21 cellular contexts compared by ENCODE assay signal in the genomic region with DNA sequence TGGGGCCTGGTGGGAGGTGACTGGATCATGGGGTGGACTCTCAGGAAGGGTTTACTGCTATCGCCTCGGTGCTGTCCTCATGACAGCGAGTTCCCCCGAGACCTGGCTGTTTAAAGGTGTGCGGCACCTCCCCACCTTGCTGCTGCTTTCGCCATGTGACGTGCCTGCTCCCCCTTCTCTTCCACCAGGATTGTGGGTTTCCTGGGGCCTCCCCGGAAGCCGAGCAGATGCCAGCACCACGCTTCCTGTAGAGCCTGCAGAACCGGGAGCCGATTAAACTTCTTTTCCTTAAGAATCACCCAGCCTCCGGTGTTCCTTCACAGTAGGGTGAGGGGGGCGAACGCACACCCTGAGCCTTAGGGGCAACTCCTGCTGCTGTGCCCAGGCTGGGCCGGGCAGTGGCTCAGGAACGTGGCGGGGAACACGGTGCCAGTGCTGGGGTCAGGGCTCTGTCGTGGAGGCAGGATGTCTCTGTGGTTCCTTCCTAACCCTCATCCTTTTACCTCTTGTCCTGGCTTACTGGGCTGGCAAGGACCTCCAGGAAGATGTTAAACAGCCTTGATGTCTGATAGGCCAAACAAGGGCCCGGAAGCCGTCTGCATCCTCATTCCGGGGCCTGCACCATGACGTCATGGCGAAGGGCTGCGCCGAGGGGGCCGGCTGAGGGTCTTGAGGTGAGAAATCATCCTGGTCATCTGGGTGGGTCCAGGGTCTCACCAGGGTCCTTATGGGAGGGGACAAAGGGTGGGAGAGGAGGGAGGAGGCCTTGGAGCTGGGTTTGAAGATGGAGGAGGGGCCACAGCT. TPM values are rescaled to one million over a fixed set of nuclear protein-coding genes. Genes with fewer than 3 reads are reported as not detected.
DNase-seq lines count a peak whose midpoint lies in the region; ATAC-seq and TF ChIP-seq lines count a peak whose summit lies in the region.
"Had no signal": no experiment of that assay in that cellular context is flagged by ENCODE, and none has a peak within 500 bp of the region (broad histone marks: within the 10 kb centered on the region; RNA-seq: fewer than 3 reads in every experiment).

No MANE protein-coding gene starts in this region.

- peaks cover 19% of the 10 kb centered on the region for H3K4me1 Mint-ChIP-seq in activated CD4-positive, alpha-beta memory T cell treated with anti-CD3 and anti-CD28 coated beads, Interleukin-2, amount 10 ng/mL, durations not matched to agents 7 days and 5 days

- no peak for ATAC-seq in left ventricle myocardium superior
- ATAC-seq in upper lobe of right lung: peak; percentile 5
- no peak for ATAC-seq in HG02588 (IDR thresholded peaks at IDR 0.05; ENCODE audit: unreplicated experiment)
- no peak for ATAC-seq in HG03439 (IDR thresholded peaks at IDR 0.05; ENCODE audit: unreplicated experiment)
- no peak for ATAC-seq in GM19351 (IDR thresholded peaks at IDR 0.05; ENCODE audit: unreplicated experiment)
- ATAC-seq: HCT116; stimulated activated naive B cell treated with anti-CD40 and anti-IgM and Interleukin-4, amounts not matched to agents 10 μg/mL and 1 μg/mL and 100 μg/mL, for 72 hours had no signal

- H3K27ac Mint-ChIP-seq in activated CD4-positive, alpha-beta memory T cell treated with anti-CD3 and anti-CD28 coated beads, Interleukin-2, amount 10 ng/mL, durations not matched to agents 7 days and 5 days: no peak overlapping the region

- CTCF ChIA-PET in activated CD4-positive, alpha-beta memory T cell treated with anti-CD3 and anti-CD28 coated beads, Interleukin-2, amount 10 ng/mL, durations not matched to agents 7 days and 5 days (lab: Charles Lee): no interaction called here

- intact Hi-C loops in cardiac septum (cut with DNase I) (no loop called here), left ventricle myocardium superior (cut with micrococcal nuclease) (no loop called here), upper lobe of right lung (cut with DNase I) (no loop called here)

- peak; percentile 36 for DNase-seq in cardiac septum (ENCODE audit: low spot score)
- DNase-seq in left ventricle myocardium superior: no peak
- DNase-seq in activated CD4-positive, alpha-beta memory T cell treated with anti-CD3 and anti-CD28 coated beads, Interleukin-2, amount 10 ng/mL, durations not matched to agents 7 days and 5 days: peak; percentile 15
- peak; percentile 38 for DNase-seq in islet precursor cell
- DNase-seq in upper lobe of right lung: no peak
- DNase-seq: Calu3; erythroblast; GDM1; IMR-90; NCI-H1048; NCI-H2171 treated with DMSO at 0.1 percent for 48 hours; small intestine; stimulated activated naive B cell treated with anti-CD40 and anti-IgM and Interleukin-4, amounts not matched to agents 10 μg/mL and 1 μg/mL and 100 μg/mL, for 72 hours; uterus had no signal

- H3K4me3 Mint-ChIP-seq in activated CD4-positive, alpha-beta memory T cell treated with anti-CD3 and anti-CD28 coated beads, Interleukin-2, amount 10 ng/mL, durations not matched to agents 7 days and 5 days: no peak overlapping the region

- peaks cover 9% of the 10 kb centered on the region for H3K27me3 Mint-ChIP-seq in activated CD4-positive, alpha-beta memory T cell treated with anti-CD3 and anti-CD28 coated beads, Interleukin-2, amount 10 ng/mL, durations not matched to agents 7 days and 5 days

- no peak for TF ChIP-seq CTCF in upper lobe of right lung (IDR thresholded peaks at IDR 0.05)

- H3K4me3 ChIP-seq in upper lobe of right lung: no peak overlapping the region
- H3K4me3 ChIP-seq: uterus had no signal

- H3K36me3 ChIP-seq in upper lobe of right lung: no peaks in the 10 kb centered on the region
- H3K36me3 ChIP-seq: uterus had no signal

- POLR2A ChIA-PET in activated CD4-positive, alpha-beta memory T cell treated with anti-CD3 and anti-CD28 coated beads, Interleukin-2, amount 10 ng/mL, durations not matched to agents 7 days and 5 days (lab: Charles Lee): no interaction called here

- H3K27me3 ChIP-seq in upper lobe of right lung: peaks cover 5% of the 10 kb centered on the region
- H3K27me3 ChIP-seq: uterus had no signal

- peaks cover 21% of the 10 kb centered on the region for H3K9me3 Mint-ChIP-seq in activated CD4-positive, alpha-beta memory T cell treated with anti-CD3 and anti-CD28 coated beads, Interleukin-2, amount 10 ng/mL, durations not matched to agents 7 days and 5 days

- no peak overlapping the region for H3K27ac ChIP-seq in upper lobe of right lung
- H3K27ac ChIP-seq: uterus had no signal

- H3K4me1 ChIP-seq in upper lobe of right lung: no peaks in the 10 kb centered on the region
- H3K4me1 ChIP-seq: uterus had no signal

- H3K9me3 ChIP-seq in upper lobe of right lung: no peaks in the 10 kb centered on the region
- H3K9me3 ChIP-seq: uterus had no signal

- H3K36me3 Mint-ChIP-seq in activated CD4-positive, alpha-beta memory T cell treated with anti-CD3 and anti-CD28 coated beads, Interleukin-2, amount 10 ng/mL, durations not matched to agents 7 days and 5 days (ENCODE audit: low read depth): peaks cover 10% of the 10 kb centered on the region

RNA-seq across cellular contexts. Expression of a gene that starts 12.7 kb away (rescaled TPM):
- total RNA-seq in cardiac septum (not detected), left ventricle myocardium superior (0.52 TPM), upper lobe of right lung (0.23 TPM)
- total RNA-seq in activated CD4-positive, alpha-beta memory T cell treated with anti-CD3 and anti-CD28 coated beads, Interleukin-2, amount 10 ng/mL, durations not matched to agents 7 days and 5 days: under 1 TPM; 0.38 to 0.43 TPM
- total RNA-seq: IMR-90, osteoblast, RPMI7951 had no signal

RNA-seq across cellular contexts. Expression of a gene that starts 37.0 kb away (rescaled TPM):
- 2.0 TPM for total RNA-seq in cardiac septum
- 1.4 TPM for total RNA-seq in left ventricle myocardium superior
- 10 to 100 TPM; 17.2 to 17.9 TPM for total RNA-seq in activated CD4-positive, alpha-beta memory T cell treated with anti-CD3 and anti-CD28 coated beads, Interleukin-2, amount 10 ng/mL, durations not matched to agents 7 days and 5 days
- 1.8 TPM for total RNA-seq in upper lobe of right lung
- total RNA-seq: Calu3, IMR-90, osteoblast, RPMI7951 had no signal

RNA-seq across cellular contexts. Expression of a gene that starts 45.0 kb away (rescaled TPM):
- not detected for total RNA-seq in cardiac septum
- not detected for total RNA-seq in left ventricle myocardium superior
- under 1 TPM; 0.23 to 0.58 TPM for total RNA-seq in activated CD4-positive, alpha-beta memory T cell treated with anti-CD3 and anti-CD28 coated beads, Interleukin-2, amount 10 ng/mL, durations not matched to agents 7 days and 5 days
- not detected for total RNA-seq in upper lobe of right lung
- total RNA-seq: Calu3; IMR-90; RPMI7951; T-helper 1 cell treated with Interleukin-12 subunit alpha and Interleukin-12 subunit beta and Interleukin-4 antibody, amounts not matched to agents 30 ng/mL and 1 ng/mL, for 36 hours had no signal

RNA-seq across cellular contexts. Expression of a gene that starts 47.9 kb away (rescaled TPM):
- total RNA-seq in cardiac septum (0.08 TPM), left ventricle myocardium superior (not detected), upper lobe of right lung (not detected)
- total RNA-seq in activated CD4-positive, alpha-beta memory T cell treated with anti-CD3 and anti-CD28 coated beads, Interleukin-2, amount 10 ng/mL, durations not matched to agents 7 days and 5 days: under 1 TPM in 1 of 2 experiments, not detected in 1; 0.13 TPM
- total RNA-seq: Calu3; IMR-90; osteoblast; RPMI7951; T-helper 1 cell treated with Interleukin-12 subunit alpha and Interleukin-12 subunit beta and Interleukin-4 antibody, amounts not matched to agents 30 ng/mL and 1 ng/mL, for 36 hours had no signal

Comparison
In these comparisons a context has a peak if more than half of its experiments do, and no peak if none do; other contexts are left out.
1. DNase-seq: peak in cardiac septum (single experiment), activated CD4-positive, alpha-beta memory T cell treated with anti-CD3 and anti-CD28 coated beads, Interleukin-2, amount 10 ng/mL, durations not matched to agents 7 days and 5 days (single experiment) and islet precursor cell (single experiment); none in left ventricle myocardium superior (single experiment) and upper lobe of right lung (single experiment).